ENCODE assay signal across 8 cellular contexts in the genomic region with DNA sequence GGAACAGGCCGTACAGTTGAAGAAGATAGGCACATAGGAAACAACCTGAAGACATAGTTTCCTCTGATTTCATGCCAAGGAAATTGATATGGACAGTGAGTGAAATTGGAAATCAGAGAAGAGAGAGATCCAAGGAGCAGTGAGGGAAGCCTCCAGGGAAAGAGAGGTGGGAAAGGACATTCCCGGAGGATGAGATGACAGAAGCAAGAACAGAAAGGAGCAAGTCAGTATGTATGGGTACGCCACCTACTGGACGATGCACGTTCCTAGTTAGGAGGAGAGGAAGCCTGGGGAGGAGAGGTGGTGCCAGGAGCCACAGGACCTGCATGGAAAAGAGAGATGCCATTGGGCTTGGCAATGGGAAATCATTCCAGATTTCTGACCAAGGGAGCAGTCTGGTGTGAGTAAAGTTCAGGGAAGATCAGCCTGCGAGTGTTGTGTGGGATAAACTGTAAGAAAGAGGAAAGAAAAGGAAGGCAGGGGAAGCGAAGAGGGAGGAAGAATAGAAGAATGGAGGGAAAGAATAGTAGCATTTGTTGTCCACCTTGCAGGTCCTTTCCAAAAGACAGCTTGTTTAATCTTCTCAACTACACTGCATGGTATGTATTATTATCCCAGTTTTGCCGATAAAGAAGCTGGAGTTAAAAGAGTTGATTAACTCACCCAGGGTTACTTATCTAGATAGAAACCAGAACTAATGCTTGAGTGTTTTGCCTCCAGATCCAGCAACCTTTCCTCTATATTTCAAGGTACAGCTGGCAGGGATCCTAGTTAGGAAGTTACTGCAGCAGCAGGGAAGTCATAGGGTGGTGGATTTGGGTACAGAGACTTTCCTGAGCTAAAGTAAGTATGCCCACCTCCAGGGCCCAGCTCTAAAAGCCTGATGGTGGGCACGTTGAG. TPM values are rescaled to one million over a fixed set of nuclear protein-coding genes. Genes with fewer than 3 reads are reported as not detected.
DNase-seq lines count a peak whose midpoint lies in the region; ATAC-seq and TF ChIP-seq lines count a peak whose summit lies in the region.

No MANE protein-coding gene starts in this region.

- H3K27me3 Mint-ChIP-seq in neural crest cell (ENCODE audit: low read depth): peaks cover 3% of the 10 kb centered on the region

- H3K36me3 Mint-ChIP-seq in neural crest cell (ENCODE audit: low read depth): no peaks in the 10 kb centered on the region

- no peak overlapping the region for H3K4me3 Mint-ChIP-seq in neural crest cell

- in situ Hi-C loops in GM13977 (cut with MboI; ENCODE audit: low pct_unique_long_range_greater_than_20kb, low sequenced_read_pairs, unreplicated experiment): no loop called here

- no peak overlapping the region for H3K27ac Mint-ChIP-seq in neural crest cell (ENCODE audit: unreplicated experiment)

- DNase-seq in AG20443 (ENCODE audit: low spot score) (peak; percentile 80), GM13977 (ENCODE audit: low spot score) (peak; percentile 51), NCI-H2171 treated with DMSO at 0.1 percent for 48 hours (lab: John Stamatoyannopoulos, UW) (peak; percentile 39), fibroblast of gingiva (ENCODE audit: low read depth) (peak; percentile 52), neural crest cell (ENCODE audit: low read depth, low spot score) (peak; percentile 62)
- peak; percentile 42 to 55 for DNase-seq in activated CD4-positive, alpha-beta T cell treated with anti-CD3 and anti-CD28 coated beads, Interleukin-2, amount 50 U/mL, for 48 hours
- DNase-seq in NK-92 treated with Interleukin-12 subunit alpha and Interleukin-12 subunit beta, amount 100 ng/mL, for 24 hours (lab: John Stamatoyannopoulos, UW): no peak

- peaks cover 3% of the 10 kb centered on the region for H3K9me3 Mint-ChIP-seq in neural crest cell

- no peak for ATAC-seq in HG03280 (IDR thresholded peaks at IDR 0.05; ENCODE audit: unreplicated experiment)

- H3K4me1 Mint-ChIP-seq in neural crest cell: peaks cover 18% of the 10 kb centered on the region

- TF ChIP-seq CTCF in GM13977 (IDR thresholded peaks at IDR 0.05; ENCODE audit: extremely low read depth, insufficient read depth, missing control alignments): peak; percentile 91
- TF ChIP-seq CTCF in neural crest cell (conservative IDR thresholded peaks at IDR 0.05): peak; percentile 69

RNA-seq across cellular contexts. Expression of a gene that starts 27.4 kb away (rescaled TPM):
- total RNA-seq in neural crest cell: 0.30 and 0.37 TPM in 2 replicates

RNA-seq across cellular contexts. Expression of a gene that starts 34.9 kb away (rescaled TPM):
- total RNA-seq in neural crest cell: not detected in 2 replicates

RNA-seq across cellular contexts. Expression of a gene that starts 45.8 kb away (rescaled TPM):
- 15.2 and 16.6 TPM in 2 replicates for total RNA-seq in neural crest cell

RNA-seq across cellular contexts. Expression of a gene that starts 47.9 kb away (rescaled TPM):
- total RNA-seq in neural crest cell: 8.5 and 8.6 TPM in 2 replicates

RNA-seq across cellular contexts. Expression of a gene that starts 58.9 kb away (rescaled TPM):
- total RNA-seq in neural crest cell: not detected in 2 replicates
